Comparison of ENCODE assay signal across 23 cellular contexts in the genomic region with DNA sequence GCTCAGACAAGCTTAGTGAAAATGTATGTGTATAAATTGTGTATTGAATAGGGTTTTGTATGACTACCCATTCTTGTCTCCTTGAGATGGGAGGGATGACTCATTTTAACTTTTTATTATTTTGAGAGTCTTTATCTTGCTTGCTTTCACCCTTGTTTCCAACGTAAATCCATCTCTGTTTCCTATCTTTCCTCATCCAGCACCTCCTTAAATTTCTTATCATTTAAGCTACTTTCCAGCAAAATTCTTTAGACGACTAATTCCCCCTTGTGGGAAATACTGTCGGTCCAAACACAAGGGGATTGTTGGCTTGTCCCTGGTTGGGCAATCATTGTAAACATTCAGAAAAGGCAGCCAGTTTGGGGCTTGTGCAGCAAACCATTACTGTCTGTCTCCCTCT.
DNase-seq lines count a peak whose midpoint lies in the region; ATAC-seq, FAIRE-seq and TF ChIP-seq lines count a peak whose summit lies in the region.
"Had no signal": no experiment of that assay in that cellular context is flagged by ENCODE, and none has a peak within 500 bp of the region (broad histone marks: within the 10 kb centered on the region; RNA-seq: fewer than 3 reads in every experiment).

No MANE protein-coding gene starts in this region.

- H3K4me1 ChIP-seq in A549 (peaks cover 15% of the 10 kb centered on the region; the same call in 2 of the 3 replicates), adipocyte (ENCODE audit: control insufficient read depth, insufficient read depth, low read length) (peaks cover 37% of the 10 kb centered on the region), thyroid gland (no peaks in the 10 kb centered on the region)
- H3K4me1 ChIP-seq: ascending aorta had no signal

- DNase-seq in A549 (ENCODE audit: low read depth in 1 of 2, low spot score in 1 of 2): no peak
- DNase-seq in HT1080 (ENCODE audit: low read depth): peak; percentile 46
- peak; percentile 14 for DNase-seq in adipocyte (ENCODE audit: low read depth)
- DNase-seq in fibroblast of the aortic adventitia (ENCODE audit: low read depth): peak; percentile 86
- DNase-seq in stimulated activated CD4-positive, alpha-beta T cell treated with anti-CD3 and anti-CD28 coated beads, Interleukin-12 subunit alpha, Interleukin-12 subunit beta, amount 100 ng/mL, for 4 hours: no peak
- no peak for DNase-seq in thyroid gland
- no peak for DNase-seq in activated gamma-delta T cell (lab: John Stamatoyannopoulos, UW)
- DNase-seq: activated CD4-positive, alpha-beta memory T cell treated with anti-CD3 and anti-CD28 coated beads, Interleukin-2, amount 10 ng/mL, durations not matched to agents 7 days and 5 days; activated CD4-positive, CD25-positive, alpha-beta regulatory T cell treated with anti-CD3 and anti-CD28 coated beads, Interleukin-2, amount 50 U/mL, for 72 hours; DMS79; GOT3; kidney; midbrain; naive thymus-derived CD4-positive, alpha-beta T cell; NCI-H524 treated with DMSO at 0.1 percent for 48 hours; nucleus accumbens; stimulated activated naive CD8-positive, alpha-beta T cell treated with anti-CD3 and anti-CD28 coated beads, Interleukin-15, Interleukin-2, amounts not matched to agents 100 U/mL and 50 U/mL, for 24 hours had no signal

- peak overlapping the region; percentile 6; the same call in 1 of the 3 replicates for H3K4me2 ChIP-seq in A549

- intact Hi-C loops in thyroid gland (cut with DNase I): no loop called here

- H3K4me3 ChIP-seq in A549 (no peak overlapping the region), adipocyte (ENCODE audit: low read length) (no peak overlapping the region), fibroblast of the aortic adventitia (ENCODE audit: low read depth, low read length) (no peak overlapping the region), thyroid gland (replicated peaks in 1 of 3) (no peak overlapping the region)
- H3K4me3 ChIP-seq: ascending aorta, SJSA1 had no signal

- H3K27ac ChIP-seq in A549: no peak overlapping the region
- H3K27ac ChIP-seq in thyroid gland: no peak overlapping the region
- H3K27ac ChIP-seq: ascending aorta, SJSA1 had no signal

- TF ChIP-seq EP300 in A549 (IDR thresholded peaks at IDR 0.05): no peak

- no peaks in the 10 kb centered on the region for H3K9me3 ChIP-seq in A549
- no peaks in the 10 kb centered on the region for H3K9me3 ChIP-seq in adipocyte (ENCODE audit: control insufficient read depth, low read length)
- H3K9me3 ChIP-seq in thyroid gland: no peaks in the 10 kb centered on the region
- H3K9me3 ChIP-seq: ascending aorta, SJSA1 had no signal

- TF ChIP-seq RAD21 in A549 (conservative IDR thresholded peaks at IDR 0.05 in 1 of 2, IDR thresholded peaks at IDR 0.05 in 1 of 2): no peak

- TF ChIP-seq CTCF in A549 (IDR thresholded peaks at IDR 0.05) (no peak), fibroblast of the aortic adventitia (IDR thresholded peaks at IDR 0.05; ENCODE audit: insufficient read depth, low read length) (no peak), thyroid gland (IDR thresholded peaks at IDR 0.05) (no peak)

- CTCF ChIA-PET in A549 (lab: Yijun Ruan, JAX): interaction anchor here (0.6 to 1.4 kb wide), 4 partner anchors 9 to 126 kb away, joined by 3 to 4 read pairs (median 3); no protein-coding TSS in a partner anchor

- H3K27me3 ChIP-seq in adipocyte (replicated peaks; ENCODE audit: control insufficient read depth, insufficient read depth, low read length) (no peaks in the 10 kb centered on the region), thyroid gland (no peaks in the 10 kb centered on the region)
- H3K27me3 ChIP-seq: ascending aorta had no signal

- WGBS in A549 (ENCODE audit: missing lambda C conversion rate): 39% methylated on average over 3 of the region's 3 CpGs
- WGBS in thyroid gland, 2 donors: 38 to 52% methylated on average over 3 of the region's 3 CpGs

- peak overlapping the region; percentile 0 for H3K9ac ChIP-seq in adipocyte (ENCODE audit: low read length)

- H3K36me3 ChIP-seq in adipocyte (ENCODE audit: control insufficient read depth, insufficient read depth, low read length, severe bottlenecking) (no peaks in the 10 kb centered on the region), thyroid gland (no peaks in the 10 kb centered on the region)
- H3K36me3 ChIP-seq: ascending aorta, SJSA1 had no signal

- ATAC-seq in A549 (no peak; a peak in 1 of 6 replicates), HG02798 (IDR thresholded peaks at IDR 0.05; ENCODE audit: poor library complexity, unreplicated experiment) (no peak)
- ATAC-seq: naive thymus-derived CD4-positive, alpha-beta T cell; stimulated activated naive CD8-positive, alpha-beta T cell treated with anti-CD3 and anti-CD28 coated beads, Interleukin-15, Interleukin-2, amounts not matched to agents 100 U/mL and 50 U/mL, for 24 hours had no signal

- POLR2A ChIA-PET in A549 (lab: Yijun Ruan, JAX): no interaction called here

- TF ChIP-seq POLR2A in A549 (IDR thresholded peaks at IDR 0.05; ENCODE audit: low read length) (no peak), thyroid gland (IDR thresholded peaks at IDR 0.05) (no peak)

- no peak for FAIRE-seq in A549 (lab: Jason Lieb, UNC)
- FAIRE-seq: endometrium, kidney, RCC 7860, TTC549 had no signal

TF ChIP-seq in A549, 52 proteins besides CTCF, POLR2A, EP300 and RAD21:
- TF ChIP-seq TP53 (CRISPR knock-in tag; IDR thresholded peaks at IDR 0.05) (no peak), CEBPB (IDR thresholded peaks at IDR 0.05) (0 out of 4 replicates have a peak, but pooled peaks of 1 of the 2 experiments have one; percentile 27)
- TF ChIP-seq, protein P1, sequence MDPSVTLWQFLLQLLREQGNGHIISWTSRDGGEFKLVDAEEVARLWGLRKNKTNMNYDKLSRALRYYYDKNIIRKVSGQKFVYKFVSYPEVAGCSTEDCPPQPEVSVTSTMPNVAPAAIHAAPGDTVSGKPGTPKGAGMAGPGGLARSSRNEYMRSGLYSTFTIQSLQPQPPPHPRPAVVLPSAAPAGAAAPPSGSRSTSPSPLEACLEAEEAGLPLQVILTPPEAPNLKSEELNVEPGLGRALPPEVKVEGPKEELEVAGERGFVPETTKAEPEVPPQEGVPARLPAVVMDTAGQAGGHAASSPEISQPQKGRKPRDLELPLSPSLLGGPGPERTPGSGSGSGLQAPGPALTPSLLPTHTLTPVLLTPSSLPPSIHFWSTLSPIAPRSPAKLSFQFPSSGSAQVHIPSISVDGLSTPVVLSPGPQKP (IDR thresholded peaks at IDR 0.05; ENCODE audit: low read depth, low read length): no peak

Comparison
In these comparisons a context has a peak if more than half of its experiments do, and no peak if none do; other contexts are left out.
1. DNase-seq: peak in HT1080 (single experiment), adipocyte (single experiment) and fibroblast of the aortic adventitia (single experiment); none in A549 (0 of 2), stimulated activated CD4-positive, alpha-beta T cell treated with anti-CD3 and anti-CD28 coated beads, Interleukin-12 subunit alpha, Interleukin-12 subunit beta, amount 100 ng/mL, for 4 hours (single experiment), thyroid gland (0 of 2) and activated gamma-delta T cell (single experiment).